Comparison of ENCODE assay signal across 8 cellular contexts in the genomic region with DNA sequence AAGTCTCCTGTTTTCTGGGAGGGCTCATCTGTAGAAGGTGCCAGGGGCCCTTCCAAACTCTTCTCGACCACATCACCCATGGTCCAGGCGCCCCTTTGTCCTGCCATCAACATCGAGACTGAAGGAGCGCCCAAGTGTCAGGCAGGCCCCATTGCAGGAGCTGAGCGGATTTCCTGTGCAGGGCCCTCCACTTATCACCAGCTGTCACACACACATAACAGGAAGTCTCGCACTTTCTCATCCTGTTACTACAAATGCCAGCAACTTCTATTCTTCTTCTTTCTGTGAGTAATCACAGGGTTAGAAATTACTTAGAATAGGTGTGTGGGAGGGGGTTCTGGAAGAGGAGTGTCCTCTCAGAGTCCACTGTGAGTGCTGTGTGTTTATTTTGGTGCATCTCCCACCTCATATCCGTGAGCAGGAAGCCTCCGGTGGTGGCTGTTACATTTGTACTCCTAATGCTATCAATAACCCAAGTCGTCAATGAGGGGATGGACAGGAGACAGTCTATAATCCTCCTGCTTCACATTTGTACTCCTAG. TPM values are rescaled to one million over a fixed set of nuclear protein-coding genes. Genes with fewer than 3 reads are reported as not detected.
DNase-seq lines count a peak whose midpoint lies in the region; ATAC-seq and TF ChIP-seq lines count a peak whose summit lies in the region.

A gene with protein sequence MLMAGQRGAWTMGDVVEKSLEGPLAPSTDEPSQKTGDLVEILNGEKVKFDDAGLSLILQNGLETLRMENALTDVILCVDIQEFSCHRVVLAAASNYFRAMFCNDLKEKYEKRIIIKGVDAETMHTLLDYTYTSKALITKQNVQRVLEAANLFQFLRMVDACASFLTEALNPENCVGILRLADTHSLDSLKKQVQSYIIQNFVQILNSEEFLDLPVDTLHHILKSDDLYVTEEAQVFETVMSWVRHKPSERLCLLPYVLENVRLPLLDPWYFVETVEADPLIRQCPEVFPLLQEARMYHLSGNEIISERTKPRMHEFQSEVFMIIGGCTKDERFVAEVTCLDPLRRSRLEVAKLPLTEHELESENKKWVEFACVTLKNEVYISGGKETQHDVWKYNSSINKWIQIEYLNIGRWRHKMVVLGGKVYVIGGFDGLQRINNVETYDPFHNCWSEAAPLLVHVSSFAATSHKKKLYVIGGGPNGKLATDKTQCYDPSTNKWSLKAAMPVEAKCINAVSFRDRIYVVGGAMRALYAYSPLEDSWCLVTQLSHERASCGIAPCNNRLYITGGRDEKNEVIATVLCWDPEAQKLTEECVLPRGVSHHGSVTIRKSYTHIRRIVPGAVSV (minus strand): TSS at position 166 of the 541 bp plus-strand sequence. CDS start 53 bp downstream, at position 113.

- H3K9me3 Mint-ChIP-seq in GM23338 (no peaks in the 10 kb centered on the region), progenitor cell of endocrine pancreas (ENCODE audit: low read depth) (no peaks in the 10 kb centered on the region)
- H3K9me3 Mint-ChIP-seq in activated T-cell treated with anti-CD3 and anti-CD28 coated beads, Interleukin-2, amount 50 U/mL, for 72 hours, result no peaks in the 10 kb centered on the region

- H3K4me2 ChIP-seq in GM23338, result no peak within 1 kb of the TSS

- no peaks in the 10 kb centered on the region for H3K9me2 ChIP-seq in GM23338 (ENCODE audit: insufficient read depth)

- H3K27ac Mint-ChIP-seq in GM23338, result no peak within 1 kb of the TSS
- peak within 1 kb of the TSS; percentile 100 for H3K27ac Mint-ChIP-seq in activated T-cell treated with anti-CD3 and anti-CD28 coated beads, Interleukin-2, amount 50 U/mL, for 72 hours
- no peak within 1 kb of the TSS for H3K27ac Mint-ChIP-seq in progenitor cell of endocrine pancreas

- H3K27ac ChIP-seq in GM23338 (ENCODE audit: low read depth), result no peak within 1 kb of the TSS

- H3K4me1 ChIP-seq in GM23338 (ENCODE audit: insufficient read depth), result peaks cover 10% of the 10 kb centered on the region; the same call in 1 of the 2 replicates

- H3K36me3 Mint-ChIP-seq in GM23338 (ENCODE audit: low read depth) (no peaks in the 10 kb centered on the region), progenitor cell of endocrine pancreas (ENCODE audit: insufficient read depth) (no peaks in the 10 kb centered on the region)
- H3K36me3 Mint-ChIP-seq in activated T-cell treated with anti-CD3 and anti-CD28 coated beads, Interleukin-2, amount 50 U/mL, for 72 hours (ENCODE audit: insufficient read depth in 2 of 2), result peaks cover 26 to 35% of the 10 kb centered on the region in 2 donors

- H4K20me1 ChIP-seq in GM23338 (replicated peaks; ENCODE audit: insufficient read depth), result no peaks in the 10 kb centered on the region

- DNase-seq in GM10266 (ENCODE audit: extremely low spot score), result peak; percentile 90
- DNase-seq in GM23338 (ENCODE audit: low spot score), result no peak
- DNase-seq in NOMO-1 treated with dmso at 0.1 percent for 144 hours (lab: John Stamatoyannopoulos, UW; ENCODE audit: unreplicated experiment), result peak; percentile 90
- peak; percentile 81 to 85 for DNase-seq in activated T-cell treated with anti-CD3 and anti-CD28 coated beads, Interleukin-2, amount 50 U/mL, for 72 hours
- DNase-seq in left lobe of liver (ENCODE audit: low spot score), result peak; percentile 53
- peak; percentile 40 to 44 for DNase-seq in stimulated activated CD8-positive, alpha-beta memory T cell treated with anti-CD3 and anti-CD28 coated beads, Interleukin-7, amount 100 ng/mL, for 1 hour (ENCODE audit: low read depth in 2 of 2)
- DNase-seq in progenitor cell of endocrine pancreas (ENCODE audit: low spot score, unreplicated experiment), result no peak
- no peak for DNase-seq in amniotic stem cell (lab: John Stamatoyannopoulos, UW)

- peak; percentile 21 for TF ChIP-seq CTCF in GM10266 (IDR thresholded peaks at IDR 0.05; ENCODE audit: control insufficient read depth, insufficient read depth, low read depth, missing control alignments)
- TF ChIP-seq CTCF in GM23338 (conservative IDR thresholded peaks at IDR 0.05; ENCODE audit: low read depth in 2 of 2), result no peak
- no peak for TF ChIP-seq CTCF in progenitor cell of endocrine pancreas (IDR thresholded peaks at IDR 0.05; ENCODE audit: unreplicated experiment)

- no peak within 1 kb of the TSS for H3K4me3 Mint-ChIP-seq in GM23338
- peak within 1 kb of the TSS; percentile 98 to 100 for H3K4me3 Mint-ChIP-seq in activated T-cell treated with anti-CD3 and anti-CD28 coated beads, Interleukin-2, amount 50 U/mL, for 72 hours
- no peak within 1 kb of the TSS for H3K4me3 Mint-ChIP-seq in progenitor cell of endocrine pancreas (ENCODE audit: low read depth)

- ATAC-seq in GM23338 (no peak), left lobe of liver (peak; percentile 27)
- ATAC-seq in activated T-cell treated with anti-CD3 and anti-CD28 coated beads, Interleukin-2, amount 50 U/mL, for 72 hours (replicated peaks in 1 of 2), result peak; percentile 80 to 83

- H3K27me3 Mint-ChIP-seq in GM23338 (ENCODE audit: insufficient read depth, low read depth, poor library complexity), result no peaks in the 10 kb centered on the region
- H3K27me3 Mint-ChIP-seq in activated T-cell treated with anti-CD3 and anti-CD28 coated beads, Interleukin-2, amount 50 U/mL, for 72 hours (ENCODE audit: low read depth), result no peaks in the 10 kb centered on the region
- H3K27me3 Mint-ChIP-seq in progenitor cell of endocrine pancreas, result peaks cover 4% of the 10 kb centered on the region

- H2AFZ ChIP-seq in GM23338, result 0 out of 2 replicates have a peak within 1 kb of the TSS, but pooled peaks have one; percentile 1

- H3K27me3 ChIP-seq in GM23338 (ENCODE audit: insufficient read depth), result no peaks in the 10 kb centered on the region

- H3K36me3 ChIP-seq in GM23338 (ENCODE audit: insufficient read depth), result no peaks in the 10 kb centered on the region

- peaks cover 21% of the 10 kb centered on the region for H3K4me1 Mint-ChIP-seq in GM23338
- H3K4me1 Mint-ChIP-seq in activated T-cell treated with anti-CD3 and anti-CD28 coated beads, Interleukin-2, amount 50 U/mL, for 72 hours (ENCODE audit: low read depth), result peaks cover 66% of the 10 kb centered on the region
- peaks cover 17% of the 10 kb centered on the region for H3K4me1 Mint-ChIP-seq in progenitor cell of endocrine pancreas (ENCODE audit: low read depth)

- H3K4me3 ChIP-seq in GM23338, result no peak within 1 kb of the TSS

- no peaks in the 10 kb centered on the region for H3F3A ChIP-seq in GM23338 (replicated peaks; ENCODE audit: low read depth)

- H3K79me2 ChIP-seq in GM23338 (replicated peaks; ENCODE audit: insufficient read depth), result no peaks in the 10 kb centered on the region

TF ChIP-seq in GM23338, 12 proteins besides CTCF, POLR2A, EP300 and RAD21:
- no peak for TF ChIP-seq ZNF114 (CRISPR knock-in tag; IDR thresholded peaks at IDR 0.05)
- TF ChIP-seq, protein P1, sequence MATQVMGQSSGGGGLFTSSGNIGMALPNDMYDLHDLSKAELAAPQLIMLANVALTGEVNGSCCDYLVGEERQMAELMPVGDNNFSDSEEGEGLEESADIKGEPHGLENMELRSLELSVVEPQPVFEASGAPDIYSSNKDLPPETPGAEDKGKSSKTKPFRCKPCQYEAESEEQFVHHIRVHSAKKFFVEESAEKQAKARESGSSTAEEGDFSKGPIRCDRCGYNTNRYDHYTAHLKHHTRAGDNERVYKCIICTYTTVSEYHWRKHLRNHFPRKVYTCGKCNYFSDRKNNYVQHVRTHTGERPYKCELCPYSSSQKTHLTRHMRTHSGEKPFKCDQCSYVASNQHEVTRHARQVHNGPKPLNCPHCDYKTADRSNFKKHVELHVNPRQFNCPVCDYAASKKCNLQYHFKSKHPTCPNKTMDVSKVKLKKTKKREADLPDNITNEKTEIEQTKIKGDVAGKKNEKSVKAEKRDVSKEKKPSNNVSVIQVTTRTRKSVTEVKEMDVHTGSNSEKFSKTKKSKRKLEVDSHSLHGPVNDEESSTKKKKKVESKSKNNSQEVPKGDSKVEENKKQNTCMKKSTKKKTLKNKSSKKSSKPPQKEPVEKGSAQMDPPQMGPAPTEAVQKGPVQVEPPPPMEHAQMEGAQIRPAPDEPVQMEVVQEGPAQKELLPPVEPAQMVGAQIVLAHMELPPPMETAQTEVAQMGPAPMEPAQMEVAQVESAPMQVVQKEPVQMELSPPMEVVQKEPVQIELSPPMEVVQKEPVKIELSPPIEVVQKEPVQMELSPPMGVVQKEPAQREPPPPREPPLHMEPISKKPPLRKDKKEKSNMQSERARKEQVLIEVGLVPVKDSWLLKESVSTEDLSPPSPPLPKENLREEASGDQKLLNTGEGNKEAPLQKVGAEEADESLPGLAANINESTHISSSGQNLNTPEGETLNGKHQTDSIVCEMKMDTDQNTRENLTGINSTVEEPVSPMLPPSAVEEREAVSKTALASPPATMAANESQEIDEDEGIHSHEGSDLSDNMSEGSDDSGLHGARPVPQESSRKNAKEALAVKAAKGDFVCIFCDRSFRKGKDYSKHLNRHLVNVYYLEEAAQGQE (IDR thresholded peaks at IDR 0.05; ENCODE audit: unreplicated experiment), result no peak
- TF ChIP-seq EZH2phosphoT487 (IDR thresholded peaks at IDR 0.05; ENCODE audit: unreplicated experiment), result no peak
- TF ChIP-seq, protein P2, sequence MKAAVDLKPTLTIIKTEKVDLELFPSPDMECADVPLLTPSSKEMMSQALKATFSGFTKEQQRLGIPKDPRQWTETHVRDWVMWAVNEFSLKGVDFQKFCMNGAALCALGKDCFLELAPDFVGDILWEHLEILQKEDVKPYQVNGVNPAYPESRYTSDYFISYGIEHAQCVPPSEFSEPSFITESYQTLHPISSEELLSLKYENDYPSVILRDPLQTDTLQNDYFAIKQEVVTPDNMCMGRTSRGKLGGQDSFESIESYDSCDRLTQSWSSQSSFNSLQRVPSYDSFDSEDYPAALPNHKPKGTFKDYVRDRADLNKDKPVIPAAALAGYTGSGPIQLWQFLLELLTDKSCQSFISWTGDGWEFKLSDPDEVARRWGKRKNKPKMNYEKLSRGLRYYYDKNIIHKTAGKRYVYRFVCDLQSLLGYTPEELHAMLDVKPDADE (IDR thresholded peaks at IDR 0.05), result no peak
- TF ChIP-seq EZH2 (IDR thresholded peaks at IDR 0.05; ENCODE audit: low read depth, unreplicated experiment), result no peak
TF ChIP-seq in GM23338: peak in this region for 0.

RNA-seq across cellular contexts. Expression of the gene that starts here (rescaled TPM):
- total RNA-seq in GM23338 (2014; rRNA removed; shearing (Covaris generic)), result 0.12 TPM in 1 of 2 replicates, not detected in the other
- 0.05 TPM in 1 of 2 replicates, not detected in the other for polyA plus RNA-seq in GM23338 (2016; fragmentation: Nextera tagmentation; extraction: Ambion mirVana)
- total RNA-seq in activated T-cell treated with anti-CD3 and anti-CD28 coated beads, Interleukin-2, amount 50 U/mL, for 72 hours, result 10 to 100 TPM; 83.5 to 88.8 TPM
- total RNA-seq in left lobe of liver, result 0.65 TPM
- total RNA-seq in progenitor cell of endocrine pancreas, result 0.12 TPM in 1 of 2 replicates, not detected in the other

Comparison
In these comparisons a context has a peak if more than half of its experiments do, and no peak if none do; other contexts are left out.
1. RNA of the gene that starts here (total RNA-seq): 83.5 to 88.8 TPM in activated T-cell treated with anti-CD3 and anti-CD28 coated beads, Interleukin-2, amount 50 U/mL, for 72 hours; 0.65 TPM in left lobe of liver (single experiment), 0.12 TPM in progenitor cell of endocrine pancreas and 0.12 TPM in GM23338; every median in the first group is over 10 times any median in the second.
2. Peak in DNase-seq and ATAC-seq in left lobe of liver; RNA of the gene not detected or under 1 TPM.
3. DNase-seq: peak in GM10266 (single experiment), NOMO-1 treated with dmso at 0.1 percent for 144 hours (single experiment), activated T-cell treated with anti-CD3 and anti-CD28 coated beads, Interleukin-2, amount 50 U/mL, for 72 hours (2 of 2) and stimulated activated CD8-positive, alpha-beta memory T cell treated with anti-CD3 and anti-CD28 coated beads, Interleukin-7, amount 100 ng/mL, for 1 hour (2 of 2); none in GM23338 (single experiment), progenitor cell of endocrine pancreas (single experiment) and amniotic stem cell (single experiment).
4. H3K4me3 Mint-ChIP-seq: peak in activated T-cell treated with anti-CD3 and anti-CD28 coated beads, Interleukin-2, amount 50 U/mL, for 72 hours (2 of 2); none in GM23338 (single experiment) and progenitor cell of endocrine pancreas (single experiment).